38 cellular contexts compared by ENCODE assay signal in genomic region chr3:170967126-170967525, GRCh38. TPM values are rescaled to one million over a fixed set of nuclear protein-coding genes. Genes with fewer than 3 reads are reported as not detected.
"Had no signal": no experiment of that assay in that cellular context is flagged by ENCODE, and none has a peak within 500 bp of the region (broad histone marks: within the 10 kb centered on the region; RNA-seq: fewer than 3 reads in every experiment).

No MANE protein-coding gene starts in this region.

- DNase-seq: activated B cell treated with CpG ODN at 0.5 μM for 24 hours; activated CD4-positive, alpha-beta memory T cell treated with anti-CD3 and anti-CD28 coated beads, Interleukin-2, amount 10 ng/mL, durations not matched to agents 7 days and 5 days; activated CD4-positive, alpha-beta T cell treated with anti-CD3 and anti-CD28 coated beads for 4 hours; activated CD4-positive, alpha-beta T cell treated with anti-CD3 and anti-CD28 coated beads, Interleukin-2, amount 10 ng/mL, durations not matched to agents 24 days and 14 days; activated CD4-positive, alpha-beta T cell treated with anti-CD3 and anti-CD28 coated beads, Interleukin-2, amount 50 U/mL, for 1 hour; activated CD4-positive, alpha-beta T cell treated with anti-CD3 and anti-CD28 coated beads, Interleukin-2, amount 50 U/mL, for 4 hours; activated CD4-positive, CD25-positive, alpha-beta regulatory T cell treated with anti-CD3 and anti-CD28 coated beads, Interleukin-2, amount 50 U/mL, for 72 hours; activated CD8-positive, alpha-beta memory T cell treated with anti-CD3 and anti-CD28 coated beads for 24 hours; activated CD8-positive, alpha-beta memory T cell treated with anti-CD3 and anti-CD28 coated beads, Interleukin-2, amount 10 ng/mL, durations not matched to agents 7 days and 5 days; activated CD8-positive, alpha-beta memory T cell treated with anti-CD3 and anti-CD28 coated beads, Interleukin-2, amount 50 U/mL, for 48 hours; activated CD8-positive, alpha-beta T cell treated with anti-CD3 and anti-CD28 coated beads, Interleukin-2, amount 10 ng/mL, durations not matched to agents 7 days and 5 days; activated effector memory CD4-positive, alpha-beta T cell treated with Interleukin-2 at 50 U/mL for 16 hours; activated gamma-delta T cell; activated naive CD4-positive, alpha-beta T cell treated with anti-CD3 and anti-CD28 coated beads, Interleukin-2, amount 10 ng/mL, durations not matched to agents 7 days and 5 days; activated naive CD4-positive, alpha-beta T cell treated with Interleukin-2 at 50 U/mL for 16 hours; activated naive CD8-positive, alpha-beta T cell treated with anti-CD3 and anti-CD28 coated beads, Interleukin-2, amount 10 ng/mL, durations not matched to agents 7 days and 5 days; activated naive CD8-positive, alpha-beta T cell treated with anti-CD3 and anti-CD28 coated beads, Interleukin-2, amount 50 U/mL, for 24 hours; activated T-cell treated with anti-CD3 and anti-CD28 coated beads, Interleukin-2, amount 50 U/mL, for 24 hours; activated T-cell treated with anti-CD3 and anti-CD28 coated beads, Interleukin-2, amount 50 U/mL, for 48 hours; amygdala; anterior cingulate cortex; caudate nucleus; cerebellar nuclear complex; T-helper 1 cell; T-helper 2 cell; T-helper 9 cell had no signal

- H3K27ac Mint-ChIP-seq: activated B cell treated with CpG ODN at 0.5 μM for 24 hours; activated CD4-positive, alpha-beta memory T cell treated with anti-CD3 and anti-CD28 coated beads, Interleukin-2, amount 10 ng/mL, durations not matched to agents 7 days and 5 days; activated CD4-positive, alpha-beta T cell treated with anti-CD3 and anti-CD28 coated beads, Interleukin-2, amount 10 ng/mL, durations not matched to agents 24 days and 14 days; activated CD8-positive, alpha-beta memory T cell treated with anti-CD3 and anti-CD28 coated beads, Interleukin-2, amount 10 ng/mL, durations not matched to agents 7 days and 5 days; activated CD8-positive, alpha-beta T cell treated with anti-CD3 and anti-CD28 coated beads, Interleukin-2, amount 10 ng/mL, durations not matched to agents 7 days and 5 days; activated naive CD4-positive, alpha-beta T cell treated with anti-CD3 and anti-CD28 coated beads, Interleukin-2, amount 10 ng/mL, durations not matched to agents 7 days and 5 days; activated naive CD4-positive, alpha-beta T cell treated with anti-CD3 and anti-CD28 coated beads, Interleukin-2, amount 50 U/mL, for 24 hours; activated naive CD8-positive, alpha-beta T cell; activated naive CD8-positive, alpha-beta T cell treated with anti-CD3 and anti-CD28 coated beads, Interleukin-2, amount 10 ng/mL, durations not matched to agents 7 days and 5 days; activated naive CD8-positive, alpha-beta T cell treated with anti-CD3 and anti-CD28 coated beads, Interleukin-2, amount 50 U/mL, for 24 hours; activated T-cell treated with anti-CD3 and anti-CD28 coated beads, Interleukin-2, amount 50 U/mL, for 24 hours; activated T-helper 2 cell treated with anti-CD3 and anti-CD28 coated beads, Interferon-gamma antibody, Interleukin-2, Interleukin-4, amounts not matched to agents 10 μg/mL and 5 μg/mL and 100 μg/mL, durations not matched to agents 14 hours and 24 hours and 36 hours; brain; T-helper 1 cell treated with Interleukin-12 subunit alpha and Interleukin-12 subunit beta and Interleukin-4 antibody, amounts not matched to agents 30 μg/mL and 1 μg/mL, for 36 hours; T-helper 2 cell treated with Interferon-gamma antibody and Interleukin-4, amounts not matched to agents 5 μg/mL and 100 μg/mL, for 36 hours had no signal

- H3K9me3 Mint-ChIP-seq: activated naive CD4-positive, alpha-beta T cell treated with anti-CD3 and anti-CD28 coated beads, Interleukin-2, amount 50 U/mL, for 24 hours; activated T-helper 2 cell treated with anti-CD3 and anti-CD28 coated beads, Interferon-gamma antibody, Interleukin-2, Interleukin-4, amounts not matched to agents 10 μg/mL and 5 μg/mL and 100 μg/mL, durations not matched to agents 14 hours and 24 hours and 36 hours; central memory CD8-positive, alpha-beta T cell had no signal

- H3K36me3 Mint-ChIP-seq: activated CD8-positive, alpha-beta memory T cell treated with anti-CD3 and anti-CD28 coated beads, Interleukin-2, amount 10 ng/mL, durations not matched to agents 7 days and 5 days; activated naive CD4-positive, alpha-beta T cell treated with anti-CD3 and anti-CD28 coated beads, Interleukin-2, amount 10 ng/mL, durations not matched to agents 7 days and 5 days; activated naive CD4-positive, alpha-beta T cell treated with anti-CD3 and anti-CD28 coated beads, Interleukin-2, amount 50 U/mL, for 24 hours; activated naive CD8-positive, alpha-beta T cell; activated naive CD8-positive, alpha-beta T cell treated with anti-CD3 and anti-CD28 coated beads, Interleukin-2, amount 10 ng/mL, durations not matched to agents 7 days and 5 days; brain had no signal

- H3K27ac ChIP-seq: ascending aorta, cardiac muscle cell, VCaP had no signal

- H3K4me3 Mint-ChIP-seq: activated B cell treated with CpG ODN at 0.5 μM for 24 hours; activated CD4-positive, alpha-beta memory T cell treated with anti-CD3 and anti-CD28 coated beads, Interleukin-2, amount 10 ng/mL, durations not matched to agents 7 days and 5 days; activated CD4-positive, alpha-beta T cell treated with anti-CD3 and anti-CD28 coated beads, Interleukin-2, amount 10 ng/mL, durations not matched to agents 24 days and 14 days; activated CD8-positive, alpha-beta memory T cell treated with anti-CD3 and anti-CD28 coated beads, Interleukin-2, amount 10 ng/mL, durations not matched to agents 7 days and 5 days; activated CD8-positive, alpha-beta T cell treated with anti-CD3 and anti-CD28 coated beads, Interleukin-2, amount 10 ng/mL, durations not matched to agents 7 days and 5 days; activated naive CD4-positive, alpha-beta T cell treated with anti-CD3 and anti-CD28 coated beads, Interleukin-2, amount 10 ng/mL, durations not matched to agents 7 days and 5 days; activated naive CD4-positive, alpha-beta T cell treated with anti-CD3 and anti-CD28 coated beads, Interleukin-2, amount 50 U/mL, for 24 hours; activated naive CD8-positive, alpha-beta T cell; activated naive CD8-positive, alpha-beta T cell treated with anti-CD3 and anti-CD28 coated beads, Interleukin-2, amount 10 ng/mL, durations not matched to agents 7 days and 5 days; activated naive CD8-positive, alpha-beta T cell treated with anti-CD3 and anti-CD28 coated beads, Interleukin-2, amount 50 U/mL, for 24 hours; activated T-cell treated with anti-CD3 and anti-CD28 coated beads, Interleukin-2, amount 50 U/mL, for 24 hours; brain; central memory CD8-positive, alpha-beta T cell; T-helper 1 cell treated with Interleukin-12 subunit alpha and Interleukin-12 subunit beta and Interleukin-4 antibody, amounts not matched to agents 30 μg/mL and 1 μg/mL, for 36 hours; T-helper 2 cell treated with Interferon-gamma antibody and Interleukin-4, amounts not matched to agents 5 μg/mL and 100 μg/mL, for 36 hours had no signal

- H3K9me3 ChIP-seq: ascending aorta had no signal

- H3K27me3 ChIP-seq: ascending aorta, cardiac muscle cell had no signal

- H3K4me1 ChIP-seq: ascending aorta had no signal

- H3K36me3 ChIP-seq: ascending aorta, cardiac muscle cell had no signal

- H3K4me1 Mint-ChIP-seq: activated B cell treated with CpG ODN at 0.5 μM for 24 hours; activated CD4-positive, alpha-beta memory T cell treated with anti-CD3 and anti-CD28 coated beads, Interleukin-2, amount 10 ng/mL, durations not matched to agents 7 days and 5 days; activated CD4-positive, alpha-beta T cell treated with anti-CD3 and anti-CD28 coated beads, Interleukin-2, amount 10 ng/mL, durations not matched to agents 24 days and 14 days; activated naive CD4-positive, alpha-beta T cell treated with anti-CD3 and anti-CD28 coated beads, Interleukin-2, amount 10 ng/mL, durations not matched to agents 7 days and 5 days; activated naive CD4-positive, alpha-beta T cell treated with anti-CD3 and anti-CD28 coated beads, Interleukin-2, amount 50 U/mL, for 24 hours; activated naive CD8-positive, alpha-beta T cell treated with anti-CD3 and anti-CD28 coated beads, Interleukin-2, amount 10 ng/mL, durations not matched to agents 7 days and 5 days; activated naive CD8-positive, alpha-beta T cell treated with anti-CD3 and anti-CD28 coated beads, Interleukin-2, amount 50 U/mL, for 24 hours; central memory CD8-positive, alpha-beta T cell had no signal

- H3K27me3 Mint-ChIP-seq: activated naive CD4-positive, alpha-beta T cell treated with anti-CD3 and anti-CD28 coated beads, Interleukin-2, amount 10 ng/mL, durations not matched to agents 7 days and 5 days; activated naive CD4-positive, alpha-beta T cell treated with anti-CD3 and anti-CD28 coated beads, Interleukin-2, amount 50 U/mL, for 24 hours; activated T-cell treated with anti-CD3 and anti-CD28 coated beads, Interleukin-2, amount 50 U/mL, for 24 hours had no signal

- FAIRE-seq: bronchial epithelial cell, TTC549 had no signal

- H3K4me3 ChIP-seq: ascending aorta, cardiac muscle cell had no signal

- ATAC-seq: activated CD8-positive, alpha-beta memory T cell treated with anti-CD3 and anti-CD28 coated beads, Interleukin-2, amount 10 ng/mL, durations not matched to agents 7 days and 5 days; activated CD8-positive, alpha-beta T cell treated with anti-CD3 and anti-CD28 coated beads, Interleukin-2, amount 10 ng/mL, durations not matched to agents 7 days and 5 days; activated naive CD8-positive, alpha-beta T cell treated with anti-CD3 and anti-CD28 coated beads, Interleukin-2, amount 50 U/mL, for 24 hours had no signal

RNA-seq across cellular contexts. Expression of gene SLC2A2, which starts 59.4 kb away (rescaled TPM):
- total RNA-seq: activated B cell treated with CpG ODN at 0.5 μM for 24 hours; activated CD4-positive, alpha-beta memory T cell treated with anti-CD3 and anti-CD28 coated beads, Interleukin-2, amount 10 ng/mL, durations not matched to agents 7 days and 5 days; activated CD4-positive, alpha-beta T cell treated with anti-CD3 and anti-CD28 coated beads, Interleukin-2, amount 10 ng/mL, durations not matched to agents 24 days and 14 days; activated CD8-positive, alpha-beta memory T cell treated with anti-CD3 and anti-CD28 coated beads, Interleukin-2, amount 10 ng/mL, durations not matched to agents 7 days and 5 days; activated CD8-positive, alpha-beta T cell treated with anti-CD3 and anti-CD28 coated beads, Interleukin-2, amount 10 ng/mL, durations not matched to agents 7 days and 5 days; activated naive CD8-positive, alpha-beta T cell treated with anti-CD3 and anti-CD28 coated beads, Interleukin-2, amount 10 ng/mL, durations not matched to agents 7 days and 5 days; activated T-helper 2 cell treated with anti-CD3 and anti-CD28 coated beads, Interferon-gamma antibody, Interleukin-2, Interleukin-4, amounts not matched to agents 10 μg/mL and 5 μg/mL and 100 μg/mL, durations not matched to agents 14 hours and 24 hours and 36 hours; ascending aorta; bronchial epithelial cell; cardiac muscle cell had no signal
- polyA plus RNA-seq: cardiac muscle cell had no signal
